28 cellular contexts compared by ENCODE assay signal in the genomic region with DNA sequence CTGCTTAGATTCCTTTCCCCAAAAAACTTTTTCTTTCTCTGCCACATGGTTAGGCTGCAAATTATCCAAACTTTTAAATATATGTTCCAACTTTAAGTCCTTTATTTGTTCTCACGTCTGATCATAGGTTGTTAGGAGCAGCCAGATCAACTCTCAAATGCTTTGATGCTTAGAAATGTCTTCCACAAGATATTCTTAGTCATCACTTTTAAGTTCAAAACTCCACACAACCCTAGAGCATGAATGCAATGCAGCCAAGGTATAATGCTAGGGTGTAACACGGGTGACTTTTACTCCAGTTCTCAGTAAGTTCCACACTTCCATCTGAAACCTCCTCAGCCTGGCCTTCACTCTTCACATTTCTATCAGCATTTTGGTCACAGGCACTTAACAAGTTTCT.
"Had no signal": no experiment of that assay in that cellular context is flagged by ENCODE, and none has a peak within 500 bp of the region (broad histone marks: within the 10 kb centered on the region; RNA-seq: fewer than 3 reads in every experiment).

No MANE protein-coding gene starts in this region.

- ATAC-seq: effector memory CD8-positive, alpha-beta T cell; esophagus mucosa; foreskin keratinocyte; gastrocnemius medialis; gastroesophageal sphincter; heart left ventricle; heart right ventricle had no signal

- H3K9me3 ChIP-seq: colonic mucosa, esophagus muscularis mucosa, gastrocnemius medialis, gastroesophageal sphincter, heart left ventricle had no signal

- DNase-seq: colonic mucosa; cortex of kidney; dermis blood vessel endothelial cell; dorsolateral prefrontal cortex; effector CD4-positive, alpha-beta T cell; effector CD8-positive, alpha-beta T cell; effector memory CD4-positive, alpha-beta T cell; effector memory CD8-positive, alpha-beta T cell; endodermal cell; erythroblast; esophagus squamous epithelium; foreskin fibroblast; foreskin keratinocyte; foreskin melanocyte; gastrocnemius medialis; glutamatergic neuron; head of caudate nucleus; heart left ventricle; heart right ventricle had no signal

- H3K4me1 ChIP-seq: colonic mucosa, esophagus muscularis mucosa, esophagus squamous epithelium, foreskin keratinocyte, gastrocnemius medialis, gastroesophageal sphincter, heart left ventricle, heart right ventricle had no signal

- H3K4me3 ChIP-seq: colonic mucosa, coronary artery, dorsolateral prefrontal cortex, esophagus muscularis mucosa, esophagus squamous epithelium, gastrocnemius medialis, gastroesophageal sphincter, heart left ventricle, heart right ventricle had no signal

- H3K36me3 ChIP-seq: colonic mucosa, esophagus muscularis mucosa, esophagus squamous epithelium, gastrocnemius medialis, gastroesophageal sphincter, heart left ventricle, heart right ventricle had no signal

- FAIRE-seq: colon, endometrium, endothelial cell of umbilical vein, frontal cortex had no signal

- H3K27me3 ChIP-seq: colonic mucosa, dorsolateral prefrontal cortex, esophagus muscularis mucosa, esophagus squamous epithelium, foreskin keratinocyte, gastrocnemius medialis, gastroesophageal sphincter, heart left ventricle, heart right ventricle had no signal

- H3K27ac ChIP-seq: colonic mucosa, coronary artery, dorsolateral prefrontal cortex, epithelial cell of prostate, esophagus muscularis mucosa, esophagus squamous epithelium, foreskin keratinocyte, gastrocnemius medialis, gastroesophageal sphincter, heart left ventricle, heart right ventricle had no signal
